ENCODE assay signal across 17 cellular contexts in genomic region chr6:106476326-106477105, GRCh38.
DNase-seq lines count a peak whose midpoint lies in the region; ATAC-seq and TF ChIP-seq lines count a peak whose summit lies in the region.
"Had no signal": no experiment of that assay in that cellular context is flagged by ENCODE, and none has a peak within 500 bp of the region (broad histone marks: within the 10 kb centered on the region; RNA-seq: fewer than 3 reads in every experiment).

No MANE protein-coding gene starts in this region.

- H3K4me1 ChIP-seq in aorta (ENCODE audit: control insufficient read depth in 1 of 2, insufficient read depth in 2 of 2, low read length in 2 of 2): no peaks in the 10 kb centered on the region
- H3K4me1 ChIP-seq: left ventricle myocardium inferior, prostate gland had no signal

- H3K27ac ChIP-seq in aorta (ENCODE audit: low read depth in 1 of 2, low read length in 2 of 2): no peak overlapping the region
- H3K27ac ChIP-seq: hepatocyte, left ventricle myocardium inferior, prostate gland, SK-N-MC, testis had no signal

- intact Hi-C loops in aorta (cut with DNase I): no loop called here

- H3K4me3 ChIP-seq in astrocyte of the spinal cord (ENCODE audit: low read depth, low read length) (no peak overlapping the region), aorta (ENCODE audit: low read length in 2 of 2) (no peak overlapping the region)
- H3K4me3 ChIP-seq: BLaER1 treated with 17β-estradiol and CSF1 and Interleukin-3, amounts not matched to agents 10 nM and 100 nM; hepatocyte; left ventricle myocardium inferior; prostate gland; SK-N-MC; testis had no signal

- ATAC-seq in aorta (ENCODE audit: low FRiP score): no peak

- H3K36me3 ChIP-seq in aorta (ENCODE audit: control insufficient read depth in 1 of 2, insufficient read depth in 2 of 2, low read length in 1 of 2): no peaks in the 10 kb centered on the region
- H3K36me3 ChIP-seq: BLaER1 treated with 17β-estradiol and CSF1 and Interleukin-3, amounts not matched to agents 10 nM and 100 nM; left ventricle myocardium inferior; prostate gland had no signal

- no peak for TF ChIP-seq CTCF in astrocyte of the spinal cord (IDR thresholded peaks at IDR 0.05; ENCODE audit: low read depth, low read length)

- peaks cover 0 to 1% of the 10 kb centered on the region in 2 donors for H3K27me3 ChIP-seq in aorta (ENCODE audit: control insufficient read depth in 1 of 2, insufficient read depth in 2 of 2, low read length in 1 of 2)
- H3K27me3 ChIP-seq: BLaER1 treated with 17β-estradiol and CSF1 and Interleukin-3, amounts not matched to agents 10 nM and 100 nM; hepatocyte; testis had no signal

- 2 to 8% methylated on average over 2 of the region's 2 CpGs for WGBS in aorta, 2 donors

- no peaks in the 10 kb centered on the region for H3K9me3 ChIP-seq in aorta (ENCODE audit: control insufficient read depth, low read length)
- H3K9me3 ChIP-seq: left ventricle myocardium inferior, prostate gland, testis had no signal

- DNase-seq in Daoy (ENCODE audit: low read depth) (peak; percentile 63), HS-5 (ENCODE audit: low read depth) (peak; percentile 74), astrocyte of the spinal cord (ENCODE audit: low read depth, low spot score) (peak; percentile 45), glomerular endothelial cell (ENCODE audit: extremely low read depth, low read depth, low spot score) (peak; percentile 4), OCI-M2 (lab: John Stamatoyannopoulos, UW; ENCODE audit: unreplicated experiment) (no peak), aorta (no peak), cortex of kidney (lab: John Stamatoyannopoulos, UW) (no peak), NCI-H69 (lab: John Stamatoyannopoulos, UW) (no peak)
- DNase-seq: activated naive CD4-positive, alpha-beta T cell; DMS79 treated with DMSO at 0.1 percent for 48 hours; left ventricle myocardium inferior; NCI-H2107; testis had no signal

- in situ Hi-C loops in astrocyte of the spinal cord (cut with HindIII; ENCODE audit: low sequenced_read_pairs): no loop called here

Comparison
In these comparisons a context has a peak if more than half of its experiments do, and no peak if none do; other contexts are left out.
1. DNase-seq: peak in Daoy (single experiment), HS-5 (single experiment), astrocyte of the spinal cord (single experiment) and glomerular endothelial cell (single experiment); none in OCI-M2 (single experiment), aorta (0 of 2), cortex of kidney (single experiment) and NCI-H69 (single experiment).